ENCODE assay signal across 38 cellular contexts in genomic region chr22:38826386-38826785, GRCh38.
"Had no signal": no experiment of that assay in that cellular context is flagged by ENCODE, and none has a peak within 500 bp of the region (broad histone marks: within the 10 kb centered on the region; RNA-seq: fewer than 3 reads in every experiment).

No MANE protein-coding gene starts in this region.

- H3K4me3 ChIP-seq: adrenal gland, ascending aorta, cardiac muscle cell had no signal

- H3K27me3 ChIP-seq: adrenal gland, ascending aorta, cardiac muscle cell had no signal

- H3K36me3 Mint-ChIP-seq: activated CD4-positive, alpha-beta memory T cell treated with anti-CD3 and anti-CD28 coated beads for 36 hours; activated naive CD4-positive, alpha-beta T cell treated with anti-CD3 and anti-CD28 coated beads, Interleukin-2, amount 50 U/mL, for 72 hours; activated naive CD8-positive, alpha-beta T cell treated with anti-CD3 and anti-CD28 coated beads for 36 hours had no signal

- H3K4me1 Mint-ChIP-seq: activated B cell treated with CpG ODN at 0.5 μM for 24 hours; activated CD4-positive, alpha-beta T cell treated with anti-CD3 and anti-CD28 coated beads, Interleukin-2, amount 10 ng/mL, durations not matched to agents 24 days and 14 days; activated naive CD8-positive, alpha-beta T cell treated with anti-CD3 and anti-CD28 coated beads for 36 hours; activated T-helper 17 cell treated with anti-CD3 and anti-CD28 coated beads, Interleukin-2, amount 50 U/mL, for 72 hours; brain; central memory CD8-positive, alpha-beta T cell had no signal

- H3K9me3 ChIP-seq: adrenal gland, ascending aorta had no signal

- H3K27ac Mint-ChIP-seq: activated B cell treated with CpG ODN at 0.5 μM for 24 hours; activated CD4-positive, alpha-beta memory T cell treated with anti-CD3 and anti-CD28 coated beads for 36 hours; activated CD4-positive, alpha-beta T cell treated with anti-CD3 and anti-CD28 coated beads, Interleukin-2, amount 10 ng/mL, durations not matched to agents 24 days and 14 days; activated CD8-positive, alpha-beta T cell treated with anti-CD3 and anti-CD28 coated beads for 36 hours; activated naive CD4-positive, alpha-beta T cell treated with anti-CD3 and anti-CD28 coated beads for 36 hours; activated naive CD8-positive, alpha-beta T cell treated with anti-CD3 and anti-CD28 coated beads for 36 hours; activated T-cell treated with anti-CD3 and anti-CD28 coated beads, Interleukin-2, amount 50 U/mL, for 72 hours; activated T-helper 1 cell treated with anti-CD3 and anti-CD28 coated beads, Interleukin-12 subunit alpha, Interleukin-12 subunit beta, Interleukin-2, Interleukin-4 antibody, amounts not matched to agents 30 ng/mL and 10 ng/mL and 1 ng/mL, durations not matched to agents 14 hours and 24 hours and 36 hours; activated T-helper 17 cell treated with anti-CD3 and anti-CD28 coated beads, Interleukin-2, amount 50 U/mL, for 72 hours; brain; T-helper 1 cell treated with Interleukin-12 subunit alpha and Interleukin-12 subunit beta and Interleukin-4 antibody, amounts not matched to agents 30 μg/mL and 1 μg/mL, for 36 hours; T-helper 2 cell treated with Interferon-gamma antibody and Interleukin-4, amounts not matched to agents 5 μg/mL and 100 μg/mL, for 36 hours had no signal

- H3K27ac ChIP-seq: adrenal gland, ascending aorta, cardiac muscle cell, VCaP had no signal

- H3K4me3 Mint-ChIP-seq: activated B cell treated with CpG ODN at 0.5 μM for 24 hours; activated CD4-positive, alpha-beta memory T cell treated with anti-CD3 and anti-CD28 coated beads for 36 hours; activated CD4-positive, alpha-beta T cell treated with anti-CD3 and anti-CD28 coated beads, Interleukin-2, amount 10 ng/mL, durations not matched to agents 24 days and 14 days; activated CD8-positive, alpha-beta T cell treated with anti-CD3 and anti-CD28 coated beads for 36 hours; activated naive CD4-positive, alpha-beta T cell treated with anti-CD3 and anti-CD28 coated beads for 36 hours; activated naive CD8-positive, alpha-beta T cell treated with anti-CD3 and anti-CD28 coated beads for 36 hours; activated T-cell treated with anti-CD3 and anti-CD28 coated beads, Interleukin-2, amount 50 U/mL, for 4 hours; activated T-cell treated with anti-CD3 and anti-CD28 coated beads, Interleukin-2, amount 50 U/mL, for 72 hours; activated T-helper 1 cell treated with anti-CD3 and anti-CD28 coated beads, Interleukin-12 subunit alpha, Interleukin-12 subunit beta, Interleukin-2, Interleukin-4 antibody, amounts not matched to agents 30 ng/mL and 10 ng/mL and 1 ng/mL, durations not matched to agents 14 hours and 24 hours and 36 hours; activated T-helper 17 cell treated with anti-CD3 and anti-CD28 coated beads, Interleukin-2, amount 50 U/mL, for 72 hours; brain; central memory CD8-positive, alpha-beta T cell; T-helper 1 cell treated with Interleukin-12 subunit alpha and Interleukin-12 subunit beta and Interleukin-4 antibody, amounts not matched to agents 30 μg/mL and 1 μg/mL, for 36 hours; T-helper 2 cell treated with Interferon-gamma antibody and Interleukin-4, amounts not matched to agents 5 μg/mL and 100 μg/mL, for 36 hours had no signal

- H3K4me1 ChIP-seq: adrenal gland, ascending aorta had no signal

- H3K9me3 Mint-ChIP-seq: activated B cell treated with CpG ODN at 0.5 μM for 24 hours; activated CD4-positive, alpha-beta memory T cell treated with anti-CD3 and anti-CD28 coated beads for 36 hours; activated CD4-positive, alpha-beta T cell treated with anti-CD3 and anti-CD28 coated beads, Interleukin-2, amount 10 ng/mL, durations not matched to agents 24 days and 14 days; activated CD8-positive, alpha-beta T cell treated with anti-CD3 and anti-CD28 coated beads for 36 hours; activated naive CD4-positive, alpha-beta T cell treated with anti-CD3 and anti-CD28 coated beads for 36 hours; activated naive CD4-positive, alpha-beta T cell treated with anti-CD3 and anti-CD28 coated beads, Interleukin-2, amount 50 U/mL, for 72 hours; activated naive CD8-positive, alpha-beta T cell treated with anti-CD3 and anti-CD28 coated beads for 36 hours; activated T-cell treated with anti-CD3 and anti-CD28 coated beads, Interleukin-2, amount 50 U/mL, for 4 hours; activated T-cell treated with anti-CD3 and anti-CD28 coated beads, Interleukin-2, amount 50 U/mL, for 72 hours; activated T-helper 1 cell treated with anti-CD3 and anti-CD28 coated beads, Interleukin-12 subunit alpha, Interleukin-12 subunit beta, Interleukin-2, Interleukin-4 antibody, amounts not matched to agents 30 ng/mL and 10 ng/mL and 1 ng/mL, durations not matched to agents 14 hours and 24 hours and 36 hours; activated T-helper 17 cell treated with anti-CD3 and anti-CD28 coated beads, Interleukin-2, amount 50 U/mL, for 72 hours; brain; central memory CD8-positive, alpha-beta T cell; T-helper 1 cell treated with Interleukin-12 subunit alpha and Interleukin-12 subunit beta and Interleukin-4 antibody, amounts not matched to agents 30 μg/mL and 1 μg/mL, for 36 hours; T-helper 2 cell treated with Interferon-gamma antibody and Interleukin-4, amounts not matched to agents 5 μg/mL and 100 μg/mL, for 36 hours had no signal

- H3K36me3 ChIP-seq: adrenal gland, cardiac muscle cell had no signal

- H3K27me3 Mint-ChIP-seq: activated CD4-positive, alpha-beta memory T cell treated with anti-CD3 and anti-CD28 coated beads for 36 hours; activated CD4-positive, alpha-beta T cell treated with anti-CD3 and anti-CD28 coated beads, Interleukin-2, amount 10 ng/mL, durations not matched to agents 24 days and 14 days; activated CD8-positive, alpha-beta T cell treated with anti-CD3 and anti-CD28 coated beads for 36 hours; activated naive CD8-positive, alpha-beta T cell treated with anti-CD3 and anti-CD28 coated beads for 36 hours; activated T-helper 17 cell treated with anti-CD3 and anti-CD28 coated beads, Interleukin-2, amount 50 U/mL, for 72 hours; central memory CD8-positive, alpha-beta T cell had no signal

- DNase-seq: activated B cell treated with CpG ODN at 0.5 μM for 24 hours; activated CD4-positive, alpha-beta memory T cell treated with anti-CD3 and anti-CD28 coated beads for 36 hours; activated CD4-positive, alpha-beta T cell treated with anti-CD3 and anti-CD28 coated beads for 4 hours; activated CD4-positive, alpha-beta T cell treated with anti-CD3 and anti-CD28 coated beads, Interleukin-2, amount 10 ng/mL, durations not matched to agents 24 days and 14 days; activated CD4-positive, alpha-beta T cell treated with anti-CD3 and anti-CD28 coated beads, Interleukin-2, amount 50 U/mL, for 1 hour; activated CD4-positive, alpha-beta T cell treated with anti-CD3 and anti-CD28 coated beads, Interleukin-2, amount 50 U/mL, for 4 hours; activated CD4-positive, CD25-positive, alpha-beta regulatory T cell treated with anti-CD3 and anti-CD28 coated beads, Interleukin-2, amount 50 U/mL, for 72 hours; activated CD8-positive, alpha-beta memory T cell treated with anti-CD3 and anti-CD28 coated beads, Interleukin-2, amount 50 U/mL, for 4 hours; activated CD8-positive, alpha-beta T cell treated with anti-CD3 and anti-CD28 coated beads for 36 hours; activated effector memory CD4-positive, alpha-beta T cell treated with anti-CD3 and anti-CD28 coated beads, Interleukin-2, amount 50 U/mL, for 16 hours; activated gamma-delta T cell treated with Interleukin-2 at 50 U/mL for 16 hours; activated naive CD4-positive, alpha-beta T cell; activated naive CD4-positive, alpha-beta T cell treated with anti-CD3 and anti-CD28 coated beads for 36 hours; activated naive CD4-positive, alpha-beta T cell treated with anti-CD3 and anti-CD28 coated beads, Interleukin-2, amount 50 U/mL, for 16 hours; activated naive CD8-positive, alpha-beta T cell treated with anti-CD3 and anti-CD28 coated beads for 36 hours; activated T-cell treated with anti-CD3 and anti-CD28 coated beads for 4 hours; activated T-cell treated with anti-CD3 and anti-CD28 coated beads, Interleukin-2, amount 50 U/mL, for 1 hour; activated T-cell treated with anti-CD3 and anti-CD28 coated beads, Interleukin-2, amount 50 U/mL, for 4 hours; activated T-cell treated with anti-CD3 and anti-CD28 coated beads, Interleukin-2, amount 50 U/mL, for 72 hours; adrenal gland; amniotic stem cell; caudate nucleus; cerebellar nuclear complex; T-helper 1 cell; T-helper 2 cell; T-helper 9 cell had no signal

- FAIRE-seq: bronchial epithelial cell, TTC549 had no signal
